20 cellular contexts compared by ENCODE assay signal in the genomic region with DNA sequence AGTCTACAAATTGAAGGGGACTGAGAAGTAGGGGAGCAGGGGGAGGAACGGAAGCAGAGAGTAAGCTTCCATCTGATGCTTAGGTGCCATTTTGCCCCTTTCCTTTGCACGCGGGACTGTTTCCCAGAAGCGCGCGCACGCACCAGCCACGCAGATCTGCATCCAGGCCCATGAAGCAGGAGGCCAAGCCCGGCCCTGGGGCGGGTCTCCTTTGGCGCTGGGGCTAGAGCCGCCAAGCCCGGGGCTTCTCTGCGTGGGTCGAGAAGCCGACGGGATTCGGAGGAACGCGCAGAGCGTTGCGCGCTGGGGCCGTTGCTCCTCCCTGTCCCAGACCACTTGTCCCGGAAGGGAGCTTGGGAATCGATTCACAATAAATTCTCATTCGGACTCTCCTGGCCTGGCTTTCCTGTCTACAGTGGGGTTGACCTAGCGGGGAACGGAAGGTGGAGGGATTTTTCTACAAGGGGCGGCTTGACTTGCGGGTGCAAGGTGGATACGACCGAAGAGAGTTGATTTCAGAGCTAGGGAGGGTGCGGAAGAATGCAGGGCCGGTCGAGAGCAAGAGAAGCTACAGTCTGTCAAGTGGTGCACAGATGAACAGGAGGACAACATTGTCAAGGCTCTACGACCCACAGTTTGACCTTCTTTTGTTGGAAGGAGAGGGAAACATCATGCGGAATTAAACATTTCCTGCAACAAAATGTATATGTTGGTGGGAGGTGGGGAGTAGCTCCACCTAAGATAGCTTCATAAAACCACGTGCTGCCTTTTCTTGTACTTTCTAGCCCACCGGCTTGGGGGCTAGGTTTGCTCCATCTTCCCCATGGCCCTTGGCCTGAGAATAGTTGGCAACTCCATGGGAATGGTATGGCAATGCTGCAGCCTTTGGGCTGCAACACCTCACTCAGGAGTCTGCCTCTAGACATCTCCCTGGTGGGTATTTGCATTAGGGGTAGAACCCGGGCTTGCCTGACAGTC. TPM values are rescaled to one million over a fixed set of nuclear protein-coding genes. Genes with fewer than 3 reads are reported as not detected.
"Had no signal": no experiment of that assay in that cellular context is flagged by ENCODE, and none has a peak within 500 bp of the region (broad histone marks: within the 10 kb centered on the region; RNA-seq: fewer than 3 reads in every experiment).

No MANE protein-coding gene starts in this region.

- DNase-seq: activated B cell treated with CpG ODN at 0.5 μM for 24 hours; activated CD4-positive, alpha-beta T cell treated with anti-CD3 and anti-CD28 coated beads, Interleukin-2, amount 10 ng/mL, durations not matched to agents 7 days and 5 days; activated naive CD4-positive, alpha-beta T cell treated with anti-CD3 and anti-CD28 coated beads, Interleukin-2, amount 50 U/mL, for 16 hours; adrenal gland; body of pancreas; effector memory CD8-positive, alpha-beta T cell; hippocampal formation; ovary; stimulated activated CD4-positive, alpha-beta T cell treated with anti-CD3 and anti-CD28 coated beads, Interleukin-4, amount 100 ng/mL, for 1 hour; T-helper 2 cell had no signal

- H3K27ac Mint-ChIP-seq: activated B cell treated with CpG ODN at 0.5 μM for 24 hours; activated CD4-positive, alpha-beta T cell treated with anti-CD3 and anti-CD28 coated beads, Interleukin-2, amount 10 ng/mL, durations not matched to agents 7 days and 5 days; dendritic cell treated with granulocyte-macrophage colony-stimulating factor and Interleukin-4, amounts not matched to agents 40 ng/mL and 50 ng/mL, for 4 days; effector memory CD8-positive, alpha-beta T cell; natural killer cell treated with Interleukin-12 subunit alpha and Interleukin-12 subunit beta and Interleukin-15 and Interleukin-18, amount 100 ng/mL, for 72 hours; stimulated activated naive CD8-positive, alpha-beta T cell treated with anti-CD3 and anti-CD28 coated beads, Interleukin-15, Interleukin-2, amounts not matched to agents 100 ng/mL and 50 ng/mL, for 24 hours had no signal

- H3K36me3 ChIP-seq: adrenal gland, ovary had no signal

- H3K9me3 ChIP-seq: adrenal gland, body of pancreas, ovary had no signal

- H3K36me3 Mint-ChIP-seq: natural killer cell treated with Interleukin-12 subunit alpha and Interleukin-12 subunit beta and Interleukin-15 and Interleukin-18, amount 100 ng/mL, for 72 hours had no signal

- H3K4me3 ChIP-seq: adrenal gland, body of pancreas, ovary had no signal

- H3K9me3 Mint-ChIP-seq: activated B cell treated with CpG ODN at 0.5 μM for 24 hours; activated CD4-positive, alpha-beta T cell treated with anti-CD3 and anti-CD28 coated beads, Interleukin-2, amount 10 ng/mL, durations not matched to agents 7 days and 5 days; central memory CD8-positive, alpha-beta T cell; dendritic cell treated with granulocyte-macrophage colony-stimulating factor and Interleukin-4, amounts not matched to agents 40 ng/mL and 50 ng/mL, for 4 days; effector memory CD8-positive, alpha-beta T cell; natural killer cell treated with Interleukin-12 subunit alpha and Interleukin-12 subunit beta and Interleukin-15 and Interleukin-18, amount 100 ng/mL, for 72 hours; stimulated activated naive CD8-positive, alpha-beta T cell treated with anti-CD3 and anti-CD28 coated beads, Interleukin-15, Interleukin-2, amounts not matched to agents 100 ng/mL and 50 ng/mL, for 24 hours had no signal

- H3K4me3 Mint-ChIP-seq: activated B cell treated with CpG ODN at 0.5 μM for 24 hours; activated CD4-positive, alpha-beta T cell treated with anti-CD3 and anti-CD28 coated beads, Interleukin-2, amount 10 ng/mL, durations not matched to agents 7 days and 5 days; central memory CD8-positive, alpha-beta T cell; dendritic cell treated with granulocyte-macrophage colony-stimulating factor and Interleukin-4, amounts not matched to agents 40 ng/mL and 50 ng/mL, for 4 days; stimulated activated naive CD8-positive, alpha-beta T cell treated with anti-CD3 and anti-CD28 coated beads, Interleukin-15, Interleukin-2, amounts not matched to agents 100 ng/mL and 50 ng/mL, for 24 hours had no signal

- FAIRE-seq: TTC549 had no signal

- H3K27ac ChIP-seq: adrenal gland, body of pancreas, ovary had no signal

RNA-seq across cellular contexts. Expression of a gene that starts 4.5 kb away (rescaled TPM):
- total RNA-seq: activated CD4-positive, alpha-beta T cell treated with anti-CD3 and anti-CD28 coated beads, Interleukin-2, amount 10 ng/mL, durations not matched to agents 7 days and 5 days; body of pancreas; lung microvascular endothelial cell; temporal lobe had no signal

RNA-seq across cellular contexts. Expression of a gene that starts 6.6 kb away (rescaled TPM):
- total RNA-seq: activated B cell treated with CpG ODN at 0.5 μM for 24 hours; activated CD4-positive, alpha-beta T cell treated with anti-CD3 and anti-CD28 coated beads, Interleukin-2, amount 10 ng/mL, durations not matched to agents 7 days and 5 days; body of pancreas; lung microvascular endothelial cell; mucosa of gallbladder; natural killer cell treated with Interleukin-12 subunit alpha and Interleukin-12 subunit beta and Interleukin-15 and Interleukin-18, amount 100 ng/mL, for 72 hours had no signal
- polyA plus RNA-seq: esophagus had no signal

RNA-seq across cellular contexts. Expression of a gene that starts 10.9 kb away (rescaled TPM):
- total RNA-seq: temporal lobe had no signal

RNA-seq across cellular contexts. Expression of a gene that starts 16.9 kb away (rescaled TPM):
- total RNA-seq: activated B cell treated with CpG ODN at 0.5 μM for 24 hours; activated CD4-positive, alpha-beta T cell treated with anti-CD3 and anti-CD28 coated beads, Interleukin-2, amount 10 ng/mL, durations not matched to agents 7 days and 5 days; temporal lobe had no signal

RNA-seq across cellular contexts. Expression of a gene that starts 28.1 kb away (rescaled TPM):
- total RNA-seq: activated B cell treated with CpG ODN at 0.5 μM for 24 hours; activated CD4-positive, alpha-beta T cell treated with anti-CD3 and anti-CD28 coated beads, Interleukin-2, amount 10 ng/mL, durations not matched to agents 7 days and 5 days; activated CD8-positive, alpha-beta memory T cell treated with anti-CD3 and anti-CD28 coated beads for 36 hours; lung microvascular endothelial cell; temporal lobe had no signal
